Comparison of ENCODE assay signal across 14 cellular contexts in the genomic region with DNA sequence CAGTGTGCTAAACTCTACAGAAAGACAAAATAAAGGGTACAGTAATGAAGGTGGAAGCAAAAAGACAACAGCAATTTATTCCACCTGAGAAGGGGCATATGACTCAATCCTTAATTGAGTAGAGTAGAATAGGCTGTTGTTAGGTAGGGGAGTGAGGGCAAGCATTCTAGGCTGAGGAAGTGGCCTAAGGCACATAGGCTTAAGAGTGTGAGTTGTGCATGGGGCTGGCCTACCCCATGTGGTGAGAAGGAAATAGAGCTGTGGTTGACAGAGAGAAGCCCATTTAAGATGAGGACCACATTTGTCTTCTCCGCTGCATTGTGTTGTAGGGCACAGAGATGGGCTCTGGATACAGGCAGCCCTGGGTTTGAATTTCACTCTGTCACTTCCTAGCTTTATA. TPM values are rescaled to one million over a fixed set of nuclear protein-coding genes. Genes with fewer than 3 reads are reported as not detected.
"Had no signal": no experiment of that assay in that cellular context is flagged by ENCODE, and none has a peak within 500 bp of the region (broad histone marks: within the 10 kb centered on the region; RNA-seq: fewer than 3 reads in every experiment).

No MANE protein-coding gene starts in this region.

- H3K4me3 Mint-ChIP-seq: activated CD4-positive, alpha-beta T cell treated with anti-CD3 and anti-CD28 coated beads for 36 hours; activated T-cell treated with anti-CD3 and anti-CD28 coated beads, Interleukin-2, amount 50 U/mL, for 24 hours had no signal

- ATAC-seq: activated CD4-positive, alpha-beta T cell treated with anti-CD3 and anti-CD28 coated beads for 36 hours; heart right ventricle; left ventricle myocardium superior; pancreas; T-cell had no signal

- FAIRE-seq: endothelial cell of umbilical vein, frontal cortex, keratinocyte, pancreas, urothelium cell line had no signal

- H3K9me3 Mint-ChIP-seq: activated T-cell treated with anti-CD3 and anti-CD28 coated beads, Interleukin-2, amount 50 U/mL, for 24 hours; T-cell had no signal

- H3K27me3 Mint-ChIP-seq: activated CD4-positive, alpha-beta T cell treated with anti-CD3 and anti-CD28 coated beads for 36 hours had no signal

- H3K36me3 Mint-ChIP-seq: T-cell had no signal

- DNase-seq: activated CD4-positive, alpha-beta T cell treated with anti-CD3 and anti-CD28 coated beads for 36 hours; activated gamma-delta T cell treated with Interleukin-2 at 50 U/mL for 16 hours; activated T-cell treated with anti-CD3 and anti-CD28 coated beads, Interleukin-2, amount 50 U/mL, for 24 hours; heart right ventricle; left ventricle myocardium superior; mesenchymal stem cell; pancreas; stimulated activated CD4-positive, alpha-beta T cell treated with anti-CD3 and anti-CD28 coated beads, Interleukin-2, amount 100 ng/mL, for 48 hours; T-cell; thyroid gland had no signal

- H3K27ac Mint-ChIP-seq: activated CD4-positive, alpha-beta T cell treated with anti-CD3 and anti-CD28 coated beads for 36 hours; activated T-cell treated with anti-CD3 and anti-CD28 coated beads, Interleukin-2, amount 50 U/mL, for 24 hours had no signal

RNA-seq across cellular contexts. Expression of gene ZCCHC18, which starts 3.4 kb away (rescaled TPM):
- polyA plus RNA-seq: keratinocyte had no signal
